ENCODE assay signal across 24 cellular contexts in genomic region chr11:44851496-44851895, GRCh38.
DNase-seq lines count a peak whose midpoint lies in the region; ATAC-seq and TF ChIP-seq lines count a peak whose summit lies in the region.
"Had no signal": no experiment of that assay in that cellular context is flagged by ENCODE, and none has a peak within 500 bp of the region (broad histone marks: within the 10 kb centered on the region; RNA-seq: fewer than 3 reads in every experiment).

No MANE protein-coding gene starts in this region.

- TF ChIP-seq CTCF in IMR-90 (conservative IDR thresholded peaks at IDR 0.05; ENCODE audit: low read depth, low read length), result no peak
- no peak for TF ChIP-seq CTCF in neural crest cell (conservative IDR thresholded peaks at IDR 0.05)

- H3K27me3 ChIP-seq in IMR-90 (ENCODE audit: control insufficient read depth, insufficient read depth, low read length), result peaks cover 11% of the 10 kb centered on the region
- H3K27me3 ChIP-seq: SJCRH30 had no signal

- H3K14ac ChIP-seq in IMR-90 (replicated peaks; ENCODE audit: low read depth, low read length), result no peak overlapping the region

- H3K9me3 ChIP-seq in IMR-90 (ENCODE audit: control insufficient read depth, insufficient read depth, low read length), result 0 out of 2 replicates have a peak, but pooled peaks cover 3% of the 10 kb centered on the region
- peaks cover 4% of the 10 kb centered on the region for H3K9me3 ChIP-seq in T-helper 17 cell (ENCODE audit: control insufficient read depth, low read length, poor library complexity, severe bottlenecking)

- no peak overlapping the region for H3K23ac ChIP-seq in IMR-90 (ENCODE audit: low read depth, low read length)

- H4K91ac ChIP-seq in IMR-90 (ENCODE audit: insufficient read depth, low read depth, low read length), result 0 out of 2 replicates have a peak overlapping the region, but pooled peaks have one; percentile 27

- H3K36me3 ChIP-seq in IMR-90 (ENCODE audit: control insufficient read depth, insufficient read depth, low read length), result no peaks in the 10 kb centered on the region
- H3K36me3 ChIP-seq: BLaER1 treated with 17β-estradiol and CSF1 and Interleukin-3, amounts not matched to agents 10 nM and 100 nM had no signal

- H2AFZ ChIP-seq in IMR-90 (replicated peaks; ENCODE audit: low read length, poor library complexity), result no peak overlapping the region
- H2AFZ ChIP-seq: GM23248, PC-9 had no signal

- intact Hi-C loops in IMR-90 (cut with micrococcal nuclease), result no loop called here

- H3K36me3 Mint-ChIP-seq in T-helper 17 cell (ENCODE audit: low read depth), result peaks cover 11% of the 10 kb centered on the region
- H3K36me3 Mint-ChIP-seq in neural crest cell (ENCODE audit: low read depth), result peaks cover 12% of the 10 kb centered on the region

- H2BK120ac ChIP-seq in IMR-90 (ENCODE audit: low read depth, low read length), result no peak overlapping the region

- peaks cover 4% of the 10 kb centered on the region for H3K9me3 Mint-ChIP-seq in neural crest cell

- POLR2A ChIA-PET in IMR-90 (lab: Charles Lee; ENCODE audit: unreplicated experiment), result no interaction called here

- H3K9me1 ChIP-seq in IMR-90 (ENCODE audit: insufficient read depth, low read length), result no peaks in the 10 kb centered on the region; the same call in 1 of the 2 replicates

- no peak overlapping the region for H3K4me3 ChIP-seq in IMR-90 (ENCODE audit: insufficient read depth, low read depth, low read length)
- H3K4me3 ChIP-seq: A549; BLaER1 treated with 17β-estradiol and CSF1 and Interleukin-3, amounts not matched to agents 10 nM and 100 nM; GM23248; PC-9; SJCRH30 had no signal

- no peak overlapping the region for H3K9ac ChIP-seq in IMR-90 (ENCODE audit: low read depth, low read length)
- H3K9ac ChIP-seq: BLaER1 treated with 17β-estradiol and CSF1 and Interleukin-3, amounts not matched to agents 10 nM and 100 nM; GM23248 had no signal

- peak overlapping the region; percentile 21 for H3K27ac Mint-ChIP-seq in T-helper 17 cell
- H3K27ac Mint-ChIP-seq in neural crest cell (ENCODE audit: unreplicated experiment), result peak overlapping the region; percentile 3
- H3K27ac Mint-ChIP-seq: HFFc6 had no signal

- no peak for TF ChIP-seq RAD21 in IMR-90 (IDR thresholded peaks at IDR 0.05; ENCODE audit: low read length)

- peaks cover 18% of the 10 kb centered on the region for H3K4me1 Mint-ChIP-seq in T-helper 17 cell
- peaks cover 67% of the 10 kb centered on the region for H3K4me1 Mint-ChIP-seq in neural crest cell

- BruUV-seq in IMR-90 (replicated peaks; lab: Mats Ljungman, UMichigan), result no TSS peak

- no peak overlapping the region for H3K4ac ChIP-seq in IMR-90 (ENCODE audit: low read depth, low read length)

- no peak overlapping the region for H3K27ac ChIP-seq in IMR-90 (ENCODE audit: insufficient read depth, low read length)
- H3K27ac ChIP-seq: A549; BLaER1 treated with 17β-estradiol and CSF1 and Interleukin-3, amounts not matched to agents 10 nM and 100 nM; GM23248; PC-9; SJCRH30 had no signal

- H3K4me3 Mint-ChIP-seq in T-helper 17 cell (peak overlapping the region; percentile 63), neural crest cell (no peak overlapping the region)
- H3K4me3 Mint-ChIP-seq: CD4-positive, alpha-beta memory T cell; HFFc6 had no signal

- H2BK5ac ChIP-seq in IMR-90 (ENCODE audit: low read depth, low read length, poor library complexity, severe bottlenecking), result no peak overlapping the region

- dilution Hi-C loops in IMR-90 (cut with HindIII; ENCODE audit: low sequenced_read_pairs, unreplicated experiment), result no loop called here

- no peak for TF ChIP-seq POLR2A in IMR-90 (IDR thresholded peaks at IDR 0.05; ENCODE audit: low read depth, low read length)

- no peak overlapping the region for H3K56ac ChIP-seq in IMR-90 (ENCODE audit: extremely low read depth, insufficient read depth, low read length)

- no peaks in the 10 kb centered on the region for H3K79me1 ChIP-seq in IMR-90 (ENCODE audit: low read depth in 1 of 2, low read length in 2 of 2)

- in situ Hi-C loops in G401 (cut with HindIII; ENCODE audit: low sequenced_read_pairs) (loop anchor here (5.0 kb wide), 1 partner anchor 41 kb away; no protein-coding TSS in a partner anchor), IMR-90 (cut with MboI; ENCODE audit: low sequenced_read_pairs) (no loop called here)

- no peak overlapping the region for H4K8ac ChIP-seq in IMR-90 (ENCODE audit: low read depth in 2 of 2, low read length in 2 of 2)

- H3K27me3 Mint-ChIP-seq in T-helper 17 cell (no peaks in the 10 kb centered on the region), neural crest cell (ENCODE audit: low read depth) (no peaks in the 10 kb centered on the region)
- H3K27me3 Mint-ChIP-seq: CD4-positive, alpha-beta memory T cell had no signal

- 75% methylated on average over 4 of the region's 5 CpGs; no CpG with 5 or more reads in 1 of the 2 experiments for WGBS in IMR-90 (ENCODE audit: extremely low coverage in 2 of 2, insufficient read length in 1 of 2), 2 experiments

- CTCF ChIA-PET in IMR-90 (lab: Yijun Ruan, JAX), result no interaction called here

- no peaks in the 10 kb centered on the region; the same call in 1 of the 2 replicates for H4K20me1 ChIP-seq in IMR-90 (ENCODE audit: insufficient read depth, low read length)

- H2AK9ac ChIP-seq in IMR-90 (replicated peaks; ENCODE audit: low read depth, low read length, poor library complexity), result no peak overlapping the region

- no peak overlapping the region for H4K5ac ChIP-seq in IMR-90 (ENCODE audit: low read depth, low read length)

- H2AK5ac ChIP-seq in IMR-90 (ENCODE audit: low read depth, low read length), result no peak overlapping the region

- H3K4me2 ChIP-seq in IMR-90 (ENCODE audit: low read depth, low read length), result no peak overlapping the region
- H3K4me2 ChIP-seq: A549, PC-9 had no signal

- no peak overlapping the region for H2BK15ac ChIP-seq in IMR-90 (ENCODE audit: low read depth, low read length)

- DNase-seq in G401 (ENCODE audit: low spot score), result peak; percentile 63
- no peak for DNase-seq in IMR-90
- DNase-seq in T-helper 17 cell, result no peak
- no peak for DNase-seq in neural crest cell (ENCODE audit: low read depth, low spot score)
- no peak for DNase-seq in activated effector memory CD4-positive, alpha-beta T cell treated with Interleukin-2 at 50 U/mL for 16 hours
- DNase-seq in NCI-H510A treated with DMSO at 0.1 percent for 48 hours (lab: John Stamatoyannopoulos, UW), result no peak
- DNase-seq in NCI-H2227 treated with DMSO at 0.1 percent for 48 hours (lab: John Stamatoyannopoulos, UW), result no peak
- DNase-seq: AML-193; CD4-positive, alpha-beta memory T cell; COR-L47; GM23248; H7; HFFc6; KBM-7; MV-4-11; NCI-H1105; NCI-H187 treated with DMSO at 0.1 percent for 48 hours; NCI-H524; NCI-H774; PC-9; SJCRH30 had no signal

- ATAC-seq in IMR-90 (ENCODE audit: low read depth) (no peak), T-helper 17 cell (no peak)
- ATAC-seq: A549, Right ventricle myocardium inferior had no signal

- no peak overlapping the region for H3K18ac ChIP-seq in IMR-90 (ENCODE audit: low read depth, low read length)

- 0 out of 2 replicates have a peak overlapping the region, but pooled peaks have one; percentile 35 for H2BK20ac ChIP-seq in IMR-90 (ENCODE audit: low read depth, low read length)

- peaks cover 8% of the 10 kb centered on the region for H3K4me1 ChIP-seq in IMR-90 (ENCODE audit: control insufficient read depth, insufficient read depth, low read length)
- H3K4me1 ChIP-seq: SJCRH30 had no signal

TF ChIP-seq in IMR-90, 13 proteins besides CTCF, POLR2A, EP300 and RAD21:
- TF ChIP-seq MAFK (IDR thresholded peaks at IDR 0.05; ENCODE audit: low read depth, low read length), result no peak
- TF ChIP-seq MAZ (IDR thresholded peaks at IDR 0.05; ENCODE audit: borderline replicate concordance, low read depth, low read length), result no peak
- no peak for TF ChIP-seq MXI1 (IDR thresholded peaks at IDR 0.05; ENCODE audit: borderline replicate concordance, low read depth, low read length)
